ENCODE assay signal across 24 cellular contexts in genomic region chr4:140706276-140706625, GRCh38. TPM values are rescaled to one million over a fixed set of nuclear protein-coding genes. Genes with fewer than 3 reads are reported as not detected.
DNase-seq lines count a peak whose midpoint lies in the region; ATAC-seq and TF ChIP-seq lines count a peak whose summit lies in the region.
"Had no signal": no experiment of that assay in that cellular context is flagged by ENCODE, and none has a peak within 500 bp of the region (broad histone marks: within the 10 kb centered on the region; RNA-seq: fewer than 3 reads in every experiment).

No MANE protein-coding gene starts in this region.

- no peaks in the 10 kb centered on the region for H3K36me3 Mint-ChIP-seq in T-helper 17 cell (ENCODE audit: low read depth)
- H3K36me3 Mint-ChIP-seq: CD4-positive, CD25-positive, alpha-beta regulatory T cell had no signal

- no peak overlapping the region for H3K27ac Mint-ChIP-seq in T-helper 17 cell
- H3K27ac Mint-ChIP-seq: CD4-positive, CD25-positive, alpha-beta regulatory T cell had no signal

- ATAC-seq in heart right ventricle (peak in 5 of 8 donors; percentile 9 to 51 (median 31)), right lobe of liver (peak in 3 of 4 donors; percentile 19 to 41 (median 40)), T-helper 17 cell (no peak)
- ATAC-seq: Right ventricle myocardium inferior had no signal

- no peak for TF ChIP-seq POLR2A in right lobe of liver (IDR thresholded peaks at IDR 0.05)

- no peak overlapping the region for H3K4me3 Mint-ChIP-seq in T-helper 17 cell
- H3K4me3 Mint-ChIP-seq: CD4-positive, CD25-positive, alpha-beta regulatory T cell had no signal

- WGBS in heart right ventricle, 2 donors: 64 to 77% methylated on average over 2 of the region's 2 CpGs
- WGBS in right lobe of liver (ENCODE audit: insufficient coverage, low coverage, low lambda C conversion rate, missing lambda C conversion rate): 26% methylated on average over 1 of the region's 2 CpGs

- no peaks in the 10 kb centered on the region for H3K4me1 Mint-ChIP-seq in T-helper 17 cell

- H3K9me3 ChIP-seq in heart right ventricle (no peaks in the 10 kb centered on the region), left ventricle myocardium inferior (replicated peaks) (no peaks in the 10 kb centered on the region), right lobe of liver (no peaks in the 10 kb centered on the region), T-helper 17 cell (ENCODE audit: control insufficient read depth, low read length, poor library complexity, severe bottlenecking) (no peaks in the 10 kb centered on the region)
- H3K9me3 ChIP-seq: BE2C, MG63 had no signal

- H3K27ac ChIP-seq in heart right ventricle: peak overlapping the region in 1 of 10 donors; percentile 17
- no peak overlapping the region for H3K27ac ChIP-seq in left ventricle myocardium inferior (replicated peaks)
- peak overlapping the region; percentile 70 for H3K27ac ChIP-seq in caudate nucleus (ENCODE audit: low read depth, low read length)
- no peak overlapping the region for H3K27ac ChIP-seq in right lobe of liver

- H3K27me3 Mint-ChIP-seq in T-helper 17 cell: peaks cover 27% of the 10 kb centered on the region
- H3K27me3 Mint-ChIP-seq: CD4-positive, CD25-positive, alpha-beta regulatory T cell had no signal

- no peak overlapping the region for H3K4me3 ChIP-seq in heart right ventricle
- H3K4me3 ChIP-seq in left ventricle myocardium inferior: no peak overlapping the region
- H3K4me3 ChIP-seq in right lobe of liver: no peak overlapping the region
- H3K4me3 ChIP-seq: MG63 had no signal

- H3K4me1 ChIP-seq in heart right ventricle (peaks cover 0 to 84% (median 41%) of the 10 kb centered on the region in 9 donors), left ventricle myocardium inferior (peaks cover 84% of the 10 kb centered on the region), right lobe of liver (peaks cover 0 to 14% (median 3%) of the 10 kb centered on the region in 4 donors)

- H3K27me3 ChIP-seq in heart right ventricle (no peaks in the 10 kb centered on the region), left ventricle myocardium inferior (ENCODE audit: low read depth) (no peaks in the 10 kb centered on the region), right lobe of liver (no peaks in the 10 kb centered on the region)
- H3K27me3 ChIP-seq: BE2C, MG63 had no signal

- intact Hi-C loops in heart right ventricle (cut with DNase I): no loop called here
- intact Hi-C loops in left ventricle myocardium inferior (cut with micrococcal nuclease): no loop called here
- intact Hi-C loops in right lobe of liver (cut with DNase I): no loop called here

- H3K36me3 ChIP-seq in heart right ventricle (peaks cover 0 to 3% (median 0%) of the 10 kb centered on the region in 9 donors), left ventricle myocardium inferior (peaks cover 1% of the 10 kb centered on the region), right lobe of liver (no peaks in the 10 kb centered on the region)
- H3K36me3 ChIP-seq: BE2C, MG63 had no signal

- TF ChIP-seq CTCF in heart right ventricle (IDR thresholded peaks at IDR 0.05) (no peak), left ventricle myocardium inferior (IDR thresholded peaks at IDR 0.05; ENCODE audit: borderline replicate concordance) (no peak), right lobe of liver (IDR thresholded peaks at IDR 0.05) (no peak)

- DNase-seq in heart right ventricle (no peak), left ventricle myocardium inferior (no peak), caudate nucleus (lab: John Stamatoyannopoulos, UW) (no peak), right lobe of liver (no peak), T-helper 17 cell (no peak), NCI-H2029 treated with DMSO at 0.1 percent for 48 hours (lab: John Stamatoyannopoulos, UW) (no peak)
- no peak for DNase-seq in stimulated activated CD4-positive, alpha-beta T cell treated with anti-CD3 and anti-CD28 coated beads, Interleukin-4, amount 100 ng/mL, for 1 hour
- DNase-seq in activated T-cell treated with anti-CD3 and anti-CD28 coated beads, Interleukin-2, amount 50 U/mL, for 1 hour: no peak
- DNase-seq: CD4-positive, CD25-positive, alpha-beta regulatory T cell; EL; GF-D8; H7; Kasumi-1; MG63; NCI-H1092 treated with DMSO at 0.1 percent for 48 hours; NCI-H1436 treated with DMSO at 0.1 percent for 48 hours; NCI-H1930; NCI-H2171; NCI-H345; NCI-H524; NCI-H774; NK-92 treated with Interleukin-12 subunit alpha and Interleukin-12 subunit beta, amount 100 ng/mL, for 24 hours had no signal

RNA-seq across cellular contexts. Expression of gene TBC1D9, which starts 49.9 kb away (rescaled TPM):
- 10 to 100 TPM in 9 of 10 donors, 1 to 10 TPM in 1; 9.9 to 20.3 (median 14.6) TPM for total RNA-seq in heart right ventricle
- 1 to 10 TPM; 4.4 to 8.3 TPM for polyA plus RNA-seq in heart right ventricle
- 11.4 TPM for total RNA-seq in left ventricle myocardium inferior
- 10 to 100 TPM in 3 of 6 experiments, 1 to 10 TPM in 3; 6.6 to 17.9 (median 9.4) TPM for total RNA-seq in right lobe of liver
- total RNA-seq in T-helper 17 cell: 1 to 10 TPM in 1 of 2 donors, under 1 TPM in 1; 0.76 to 3.1 TPM
